ENCODE assay signal across 8 cellular contexts in the genomic region with DNA sequence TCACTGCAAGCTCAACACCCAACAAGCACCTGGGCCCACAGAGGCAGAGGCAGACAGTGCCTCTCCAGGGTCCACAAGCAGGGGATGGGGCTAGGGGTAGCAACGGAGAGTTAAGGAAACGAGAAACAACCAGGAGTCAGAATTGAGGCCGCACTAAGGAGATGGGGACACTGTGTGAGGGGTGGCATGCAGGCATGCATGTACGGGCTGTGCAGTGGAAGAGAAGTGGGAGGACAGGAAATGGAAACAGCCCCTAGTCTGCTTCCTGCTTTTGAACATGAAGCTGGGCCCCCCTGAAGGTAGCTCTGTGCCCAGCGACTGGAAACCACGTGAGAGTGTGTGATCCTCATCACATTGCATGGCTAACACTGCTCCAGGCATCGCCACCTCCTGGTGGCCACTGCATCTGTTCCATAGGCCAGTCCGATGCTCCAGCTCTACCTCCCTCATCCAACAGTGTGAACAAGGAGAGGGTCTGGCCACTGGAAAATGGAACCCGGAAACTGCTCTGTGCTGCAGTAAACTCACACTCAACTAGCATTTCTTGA. TPM values are rescaled to one million over a fixed set of nuclear protein-coding genes. Genes with fewer than 3 reads are reported as not detected.
A peak's percentile ranks its signal among the peaks of the same experiment; 100 is the strongest.
DNase-seq lines count a peak whose midpoint lies in the region; ATAC-seq, FAIRE-seq and TF ChIP-seq lines count a peak whose summit lies in the region.

No MANE protein-coding gene starts in this region.

- peaks cover 0 to 6% (median 0%) of the 10 kb centered on the region in 11 donors for H3K9me3 ChIP-seq in heart right ventricle
- H3K9me3 ChIP-seq in stomach = no peaks in the 10 kb centered on the region

- TF ChIP-seq CTCF in VCaP (conservative IDR thresholded peaks at IDR 0.05) (peak; percentile 39), heart right ventricle (IDR thresholded peaks at IDR 0.05) (peak in 7 of 9 donors; percentile 1 to 60 (median 33)), stomach (IDR thresholded peaks at IDR 0.05) (peak in 2 of 7 experiments; percentile 10 to 23)

- H3K27me3 ChIP-seq in heart right ventricle = no peaks in the 10 kb centered on the region
- no peaks in the 10 kb centered on the region for H3K27me3 ChIP-seq in stomach

- H3K36me3 ChIP-seq in heart right ventricle (peaks cover 0 to 13% (median 0%) of the 10 kb centered on the region in 9 donors), stomach (peaks cover 0 to 8% (median 5%) of the 10 kb centered on the region in 4 donors)

- 69 to 70% methylated on average over 9 of the region's 9 CpGs for WGBS in heart right ventricle, 2 donors
- WGBS in stomach, 5 donors = 70 to 86% (median 72%) methylated on average over 6 to 9 of the region's 9 CpGs

- no peak overlapping the region for H3K27ac ChIP-seq in VCaP
- no peak overlapping the region for H3K27ac ChIP-seq in heart right ventricle
- no peak overlapping the region for H3K27ac ChIP-seq in stomach

- no peak for TF ChIP-seq EP300 in stomach (IDR thresholded peaks at IDR 0.05)

- no peak for FAIRE-seq in frontal cortex (lab: Jason Lieb, UNC)

- H3K4me1 ChIP-seq in heart right ventricle (peaks cover 10 to 22% (median 13%) of the 10 kb centered on the region in 9 donors), stomach (peaks cover 0 to 26% (median 11%) of the 10 kb centered on the region in 4 donors)

- DNase-seq in activated effector memory CD4-positive, alpha-beta T cell treated with anti-CD3 and anti-CD28 coated beads, Interleukin-2, amount 50 U/mL, for 16 hours = peak; percentile 60
- DNase-seq in activated effector memory CD4-positive, alpha-beta T cell treated with Interleukin-2 at 50 U/mL for 16 hours = no peak
- no peak for DNase-seq in heart right ventricle
- DNase-seq in stomach = peak; percentile 29
- DNase-seq in frontal cortex (ENCODE audit: low spot score in 2 of 2) = no peak
- DNase-seq in mucosa of gallbladder (ENCODE audit: low spot score) = no peak
- DNase-seq in NCI-H1105 (lab: John Stamatoyannopoulos, UW) = no peak

- H3K4me3 ChIP-seq in heart right ventricle = no peak overlapping the region
- H3K4me3 ChIP-seq in stomach = no peak overlapping the region

- TF ChIP-seq POLR2A in stomach (IDR thresholded peaks at IDR 0.05) = no peak

- peak in 4 of 8 donors; percentile 39 to 70 (median 58) for ATAC-seq in heart right ventricle

- intact Hi-C loops in heart right ventricle (cut with DNase I) (loop anchor here in 2 of 10 donors (5.0 kb wide), 2 partner anchors 75 to 90 kb away; no protein-coding TSS in a partner anchor), stomach (cut with DNase I; ENCODE audit: low total_unique reads) (no loop called here)

RNA-seq across cellular contexts. Expression of a gene that starts 44.0 kb away (rescaled TPM):
- 1 to 10 TPM; 2.2 to 7.2 (median 3.6) TPM for total RNA-seq in heart right ventricle
- polyA plus RNA-seq in heart right ventricle = 1 to 10 TPM; 2.7 to 4.5 TPM
- total RNA-seq in stomach = 10 to 100 TPM in 4 of 5 donors, not detected in 1; 11.4 to 41.5 (median 13.8) TPM
- polyA plus RNA-seq in stomach = 1 to 10 TPM; 2.1 to 6.9 (median 2.6) TPM
- total RNA-seq in frontal cortex = 23.6 TPM
- 8.8 TPM for total RNA-seq in mucosa of gallbladder

Comparison
In these comparisons a context has a peak if more than half of its experiments do, and no peak if none do; other contexts are left out.
1. DNase-seq: peak in activated effector memory CD4-positive, alpha-beta T cell treated with anti-CD3 and anti-CD28 coated beads, Interleukin-2, amount 50 U/mL, for 16 hours (single experiment) and stomach (single experiment); none in activated effector memory CD4-positive, alpha-beta T cell treated with Interleukin-2 at 50 U/mL for 16 hours (single experiment), heart right ventricle (0 of 2), frontal cortex (0 of 2), mucosa of gallbladder (single experiment) and NCI-H1105 (single experiment).